24 cellular contexts compared by ENCODE assay signal in genomic region chrX:97704474-97704873, GRCh38.
"Had no signal": no experiment of that assay in that cellular context is flagged by ENCODE, and none has a peak within 500 bp of the region (broad histone marks: within the 10 kb centered on the region; RNA-seq: fewer than 3 reads in every experiment).

No MANE protein-coding gene starts in this region.

- DNase-seq: colonic mucosa; cortex of kidney; effector CD8-positive, alpha-beta T cell; effector memory CD8-positive, alpha-beta T cell; endodermal cell; foreskin keratinocyte; heart left ventricle; hypothalamus; immature natural killer cell; islet precursor cell; kidney; kidney glomerular epithelial cell; left lung; left ventricle myocardium superior; lower lobe of right lung; mesenchymal stem cell; naive thymus-derived CD4-positive, alpha-beta T cell had no signal

- ATAC-seq: effector memory CD8-positive, alpha-beta T cell; foreskin keratinocyte; gastroesophageal sphincter; heart left ventricle; left lung; left ventricle myocardium superior; lower lobe of right lung; naive thymus-derived CD4-positive, alpha-beta T cell had no signal

- H3K27ac Mint-ChIP-seq: dendritic cell treated with granulocyte-macrophage colony-stimulating factor and Interleukin-4, amounts not matched to agents 40 ng/mL and 50 ng/mL, for 4 days; effector memory CD8-positive, alpha-beta T cell; endodermal cell; immature natural killer cell; mesothelial cell of epicardium; naive thymus-derived CD4-positive, alpha-beta T cell had no signal

- H3K79me2 ChIP-seq: hepatocyte had no signal

- H3K27ac ChIP-seq: colonic mucosa, esophagus muscularis mucosa, foreskin keratinocyte, gastroesophageal sphincter, heart left ventricle, hepatocyte, left lung, lower lobe of right lung had no signal

- H3K4me3 Mint-ChIP-seq: dendritic cell treated with granulocyte-macrophage colony-stimulating factor and Interleukin-4, amounts not matched to agents 40 ng/mL and 50 ng/mL, for 4 days; effector memory CD8-positive, alpha-beta T cell; endodermal cell; immature natural killer cell; mesothelial cell of epicardium; naive thymus-derived CD4-positive, alpha-beta T cell had no signal

- H2AFZ ChIP-seq: hepatocyte had no signal

- H3K36me3 Mint-ChIP-seq: immature natural killer cell; mesothelial cell of epicardium; naive thymus-derived CD4-positive, alpha-beta T cell had no signal

- FAIRE-seq: endometrium, frontal cortex, kidney had no signal

- H3K4me1 Mint-ChIP-seq: endodermal cell; immature natural killer cell; mesothelial cell of epicardium; naive thymus-derived CD4-positive, alpha-beta T cell had no signal

- H3K4me3 ChIP-seq: colonic mucosa, esophagus muscularis mucosa, gastroesophageal sphincter, heart left ventricle, hepatocyte, left lung, lower lobe of right lung had no signal

- H3K27me3 ChIP-seq: colonic mucosa, esophagus muscularis mucosa, foreskin keratinocyte, gastroesophageal sphincter, hepatocyte, left lung had no signal

- H3K4me2 ChIP-seq: hepatocyte had no signal

- H3K27me3 Mint-ChIP-seq: dendritic cell treated with granulocyte-macrophage colony-stimulating factor and Interleukin-4, amounts not matched to agents 40 ng/mL and 50 ng/mL, for 4 days; effector memory CD8-positive, alpha-beta T cell; naive thymus-derived CD4-positive, alpha-beta T cell had no signal

- H3K36me3 ChIP-seq: colonic mucosa, esophagus muscularis mucosa, gastroesophageal sphincter, heart left ventricle, left lung, lower lobe of right lung had no signal

- H3K4me1 ChIP-seq: colonic mucosa, esophagus muscularis mucosa, foreskin keratinocyte, gastroesophageal sphincter, heart left ventricle, left lung, lower lobe of right lung had no signal

- H3K9me3 ChIP-seq: colonic mucosa, esophagus muscularis mucosa, gastroesophageal sphincter, heart left ventricle, left lung, lower lobe of right lung had no signal

- H3K9me3 Mint-ChIP-seq: dendritic cell treated with granulocyte-macrophage colony-stimulating factor and Interleukin-4, amounts not matched to agents 40 ng/mL and 50 ng/mL, for 4 days; effector memory CD8-positive, alpha-beta T cell had no signal
